8 cellular contexts compared by ENCODE assay signal in genomic region chr18:37537868-37538525, GRCh38. TPM values are rescaled to one million over a fixed set of nuclear protein-coding genes. Genes with fewer than 3 reads are reported as not detected.
DNase-seq lines count a peak whose midpoint lies in the region; ATAC-seq, FAIRE-seq and TF ChIP-seq lines count a peak whose summit lies in the region.

No MANE protein-coding gene starts in this region.

- H3K4me1 ChIP-seq in astrocyte (ENCODE audit: insufficient read depth, low read length) (no peaks in the 10 kb centered on the region), small intestine (ENCODE audit: control insufficient read depth in 2 of 2, insufficient read depth in 1 of 2, low read depth in 1 of 2, low read length in 1 of 2) (no peaks in the 10 kb centered on the region)

- H3K4me1 Mint-ChIP-seq in astrocyte (ENCODE audit: low read depth, unreplicated experiment), result peaks cover 12% of the 10 kb centered on the region

- 12 to 16% (median 15%) methylated on average over 22 to 23 of the region's 23 CpGs for WGBS in small intestine, 3 donors

- H3K27ac Mint-ChIP-seq in astrocyte (ENCODE audit: unreplicated experiment), result no peak overlapping the region

- no peak overlapping the region for H3K27ac ChIP-seq in astrocyte (ENCODE audit: low read depth, low read length)
- H3K27ac ChIP-seq in small intestine (ENCODE audit: low read depth in 1 of 2, low read length in 1 of 2), result no peak overlapping the region

- H3K27me3 ChIP-seq in astrocyte (ENCODE audit: insufficient read depth, low read length) (peaks cover 11% of the 10 kb centered on the region), small intestine (ENCODE audit: control insufficient read depth in 2 of 2, insufficient read depth in 2 of 2, low read length in 2 of 2) (peaks cover 0 to 4% of the 10 kb centered on the region in 2 donors)

- H3K9me3 Mint-ChIP-seq in astrocyte (ENCODE audit: unreplicated experiment), result no peaks in the 10 kb centered on the region

- no peaks in the 10 kb centered on the region for H3K36me3 ChIP-seq in astrocyte (ENCODE audit: insufficient read depth, low read length)
- no peaks in the 10 kb centered on the region for H3K36me3 ChIP-seq in small intestine (ENCODE audit: control insufficient read depth in 2 of 2, insufficient read depth in 2 of 2, low read length in 2 of 2)

- no peak overlapping the region for H2AFZ ChIP-seq in astrocyte (ENCODE audit: low read depth, low read length)

- peak; percentile 61 for TF ChIP-seq CTCF in astrocyte (IDR thresholded peaks at IDR 0.05; ENCODE audit: insufficient read depth, low read depth, low read length)

- ATAC-seq in GM21423 (IDR thresholded peaks at IDR 0.05; ENCODE audit: unreplicated experiment) (peak; percentile 78), HG03457 (IDR thresholded peaks at IDR 0.05; ENCODE audit: unreplicated experiment) (no peak)

- DNase-seq in EL (peak; percentile 56), HS-5 (ENCODE audit: low read depth) (peak; percentile 4), RPMI7951 (ENCODE audit: low read depth) (peak; percentile 41), astrocyte (ENCODE audit: low read depth) (peak; percentile 8), hippocampal formation (lab: John Stamatoyannopoulos, UW) (peak; percentile 10 to 50), small intestine (peak; percentile 44)

- H3K9me3 ChIP-seq in astrocyte (ENCODE audit: insufficient read depth, low read depth, low read length), result no peaks in the 10 kb centered on the region
- no peaks in the 10 kb centered on the region for H3K9me3 ChIP-seq in small intestine (ENCODE audit: control insufficient read depth, low read depth)

- no peaks in the 10 kb centered on the region for H3K36me3 Mint-ChIP-seq in astrocyte (ENCODE audit: low read depth, unreplicated experiment)

- no peak overlapping the region for H3K9ac ChIP-seq in astrocyte (ENCODE audit: low read length)

- no peak overlapping the region for H3K4me2 ChIP-seq in astrocyte (ENCODE audit: low read length)

- no peaks in the 10 kb centered on the region for H3K79me2 ChIP-seq in astrocyte (ENCODE audit: insufficient read depth, low read length)

- H3K4me3 Mint-ChIP-seq in astrocyte (ENCODE audit: unreplicated experiment), result no peak overlapping the region

- FAIRE-seq in astrocyte (lab: Jason Lieb, UNC), result no peak
- FAIRE-seq in small intestine (lab: Jason Lieb, UNC), result no peak

- H4K20me1 ChIP-seq in astrocyte (ENCODE audit: insufficient read depth, low read length), result no peaks in the 10 kb centered on the region

- H3K27me3 Mint-ChIP-seq in astrocyte (ENCODE audit: low read depth, unreplicated experiment), result peaks cover 58% of the 10 kb centered on the region

- H3K4me3 ChIP-seq in astrocyte (ENCODE audit: insufficient read depth, low read depth, low read length) (no peak overlapping the region), small intestine (ENCODE audit: low read depth in 1 of 2, low read length in 2 of 2) (no peak overlapping the region)

RNA-seq across cellular contexts. Expression of gene CELF4, which starts 27.6 kb away (rescaled TPM):
- not detected in 2 replicates for total RNA-seq in RPMI7951 (2014; rRNA removed; shearing (Covaris generic))
- total RNA-seq in astrocyte, result 0.16 TPM in 1 of 2 replicates, not detected in the other
- polyA plus RNA-seq in small intestine, result 1 to 10 TPM in 2 of 3 donors, not detected in 1; 3.2 to 3.8 TPM

Comparison
In these comparisons a context has a peak if more than half of its experiments do, and no peak if none do; other contexts are left out.
1. DNase-seq: peak in every context shown above with its lines; median percentile 56 in EL; 44 in small intestine; 41 in RPMI7951; 30 in hippocampal formation; 8 in astrocyte; 4 in HS-5.